Comparison of ENCODE assay signal across 9 cellular contexts in the genomic region with DNA sequence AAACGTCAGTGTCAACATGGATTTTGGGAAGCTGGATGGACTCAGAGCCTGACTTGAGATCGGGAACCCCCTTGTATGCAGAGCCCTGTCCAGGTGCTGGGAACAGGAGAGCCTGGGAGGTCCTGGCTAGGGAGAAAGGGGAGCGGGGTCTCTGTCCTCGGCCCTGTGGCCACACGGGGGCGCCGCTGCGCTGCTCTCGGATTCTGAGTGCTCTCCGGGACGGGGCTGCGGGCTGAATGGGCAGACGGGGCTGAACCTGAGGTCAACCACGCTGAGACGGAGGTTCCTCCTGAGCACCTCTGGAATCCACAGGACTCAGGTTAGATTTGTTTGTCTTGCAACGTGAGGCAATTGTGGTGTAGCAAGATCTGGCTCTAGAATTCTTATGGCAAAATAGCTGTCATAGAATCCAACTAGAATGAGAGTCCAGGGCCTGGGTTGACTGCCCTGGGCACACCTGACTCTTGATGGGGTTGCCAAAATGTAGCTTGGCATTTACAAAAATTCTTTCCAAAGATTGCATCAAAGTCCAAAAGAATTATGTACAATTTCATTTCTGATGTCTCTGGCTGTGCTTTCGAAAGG. TPM values are rescaled to one million over a fixed set of nuclear protein-coding genes. Genes with fewer than 3 reads are reported as not detected.
A peak's percentile ranks its signal among the peaks of the same experiment; 100 is the strongest.
DNase-seq lines count a peak whose midpoint lies in the region; ATAC-seq and TF ChIP-seq lines count a peak whose summit lies in the region.
"Had no signal": no experiment of that assay in that cellular context is flagged by ENCODE, and none has a peak within 500 bp of the region (broad histone marks: within the 10 kb centered on the region; RNA-seq: fewer than 3 reads in every experiment).

No MANE protein-coding gene starts in this region.

- no TSS peak for BruUV-seq in Panc1 (replicated peaks; lab: Mats Ljungman, UMichigan)

- H3K4me3 Mint-ChIP-seq in activated T-helper 17 cell treated with anti-CD3 and anti-CD28 coated beads, Interleukin-2, amount 50 U/mL, for 72 hours, result no peak overlapping the region

- ATAC-seq in Panc1 (peak; percentile 93), HG02798 (IDR thresholded peaks at IDR 0.05; ENCODE audit: poor library complexity, unreplicated experiment) (no peak)
- peak; percentile 93 for ATAC-seq in activated T-helper 17 cell treated with anti-CD3 and anti-CD28 coated beads, Interleukin-2, amount 50 U/mL, for 72 hours (replicated peaks)

- H3K4me3 ChIP-seq in Panc1 (ENCODE audit: low read depth in 2 of 2, low read length in 2 of 2) (no peak overlapping the region), left ventricle myocardium inferior (no peak overlapping the region)

- H3K27ac Mint-ChIP-seq in activated T-helper 17 cell treated with anti-CD3 and anti-CD28 coated beads, Interleukin-2, amount 50 U/mL, for 72 hours, result no peak overlapping the region

- H3K36me3 ChIP-seq in Panc1 (ENCODE audit: control insufficient read depth, insufficient read depth, low read length) (no peaks in the 10 kb centered on the region), left ventricle myocardium inferior (no peaks in the 10 kb centered on the region)

- H3K27me3 ChIP-seq in Panc1 (ENCODE audit: control insufficient read depth, insufficient read depth, low read length), result peaks cover 11% of the 10 kb centered on the region
- peaks cover 13% of the 10 kb centered on the region for H3K27me3 ChIP-seq in left ventricle myocardium inferior (ENCODE audit: low read depth)

- peaks cover 16% of the 10 kb centered on the region for H3K27me3 Mint-ChIP-seq in activated T-helper 17 cell treated with anti-CD3 and anti-CD28 coated beads, Interleukin-2, amount 50 U/mL, for 72 hours

- CTCF ChIA-PET in Panc1 (lab: Charles Lee), result interaction anchor here (0.5 to 0.7 kb wide), 3 partner anchors 48 to 116 kb away, joined by 3 to 9 read pairs (median 7); no protein-coding TSS in a partner anchor

- peak; percentile 84 for TF ChIP-seq CTCF in Panc1 (IDR thresholded peaks at IDR 0.05)
- TF ChIP-seq CTCF in left ventricle myocardium inferior (IDR thresholded peaks at IDR 0.05; ENCODE audit: borderline replicate concordance), result peak; percentile 67

- in situ Hi-C loops in Panc1 (cut with HindIII; ENCODE audit: low pct_unique_long_range_greater_than_20kb, low sequenced_read_pairs), result no loop called here

- H3K27ac ChIP-seq in Panc1 (ENCODE audit: low read length) (no peak overlapping the region), left ventricle myocardium inferior (replicated peaks) (no peak overlapping the region)

- no peaks in the 10 kb centered on the region for H3K9me3 ChIP-seq in Panc1 (ENCODE audit: control insufficient read depth, insufficient read depth, low read depth, low read length)
- no peaks in the 10 kb centered on the region for H3K9me3 ChIP-seq in left ventricle myocardium inferior (replicated peaks)

- no peaks in the 10 kb centered on the region for H3K4me1 Mint-ChIP-seq in activated T-helper 17 cell treated with anti-CD3 and anti-CD28 coated beads, Interleukin-2, amount 50 U/mL, for 72 hours

- H3K4me1 ChIP-seq in Panc1 (ENCODE audit: control insufficient read depth, insufficient read depth, low read length) (no peaks in the 10 kb centered on the region), left ventricle myocardium inferior (no peaks in the 10 kb centered on the region)

- H3K36me3 Mint-ChIP-seq in activated T-helper 17 cell treated with anti-CD3 and anti-CD28 coated beads, Interleukin-2, amount 50 U/mL, for 72 hours (ENCODE audit: low read depth), result no peaks in the 10 kb centered on the region

- intact Hi-C loops in Panc1 (cut with micrococcal nuclease; ENCODE audit: unreplicated experiment), result loop anchor here (5.0 kb wide), 1 partner anchor 50 kb away; no protein-coding TSS in a partner anchor
- intact Hi-C loops in left ventricle myocardium inferior (cut with micrococcal nuclease), result no loop called here

- POLR2A ChIA-PET in Panc1 (lab: Charles Lee), result no interaction called here

- DNase-seq in NCI-H345 (lab: John Stamatoyannopoulos, UW), result peak; percentile 22
- no peak for DNase-seq in NCI-H345 treated with DMSO at 0.1 percent for 48 hours (lab: John Stamatoyannopoulos, UW; ENCODE audit: unreplicated experiment)
- no peak for DNase-seq in Panc1 (ENCODE audit: low read depth, low spot score)
- peak; percentile 33 for DNase-seq in left ventricle myocardium inferior
- DNase-seq in stimulated activated CD4-positive, alpha-beta T cell treated with anti-CD3 and anti-CD28 coated beads, Interleukin-1b, Interleukin-23, amount 100 ng/mL, for 48 hours, result peak; percentile 72
- DNase-seq in NCI-H2029 (lab: John Stamatoyannopoulos, UW), result no peak

- H3K9me3 Mint-ChIP-seq in activated T-helper 17 cell treated with anti-CD3 and anti-CD28 coated beads, Interleukin-2, amount 50 U/mL, for 72 hours, result no peaks in the 10 kb centered on the region

RNA-seq across cellular contexts. Expression of a gene that starts 20.6 kb away (rescaled TPM):
- total RNA-seq in Panc1 (2021; ENCODE audit: unreplicated experiment) (7.5 TPM), left ventricle myocardium inferior (29.4 TPM)
- polyA plus RNA-seq in Panc1 (2012; ENCODE audit: insufficient read length), result 18.0 TPM
- total RNA-seq in activated T-helper 17 cell treated with anti-CD3 and anti-CD28 coated beads, Interleukin-2, amount 50 U/mL, for 72 hours, result 100 to 1,000 TPM; 159 to 352 TPM

RNA-seq across cellular contexts. Expression of a gene that starts 21.7 kb away (rescaled TPM):
- total RNA-seq in Panc1 (2021; ENCODE audit: unreplicated experiment) (not detected), left ventricle myocardium inferior (not detected)
- not detected for polyA plus RNA-seq in Panc1 (2012; ENCODE audit: insufficient read length)
- 1 to 10 TPM in 1 of 2 donors, not detected in 1; 2.6 TPM for total RNA-seq in activated T-helper 17 cell treated with anti-CD3 and anti-CD28 coated beads, Interleukin-2, amount 50 U/mL, for 72 hours

RNA-seq across cellular contexts. Expression of a gene that starts 45.7 kb away (rescaled TPM):
- not detected for total RNA-seq in Panc1 (2021; ENCODE audit: unreplicated experiment)
- polyA plus RNA-seq in Panc1 (2012; ENCODE audit: insufficient read length), result not detected
- not detected for total RNA-seq in activated T-helper 17 cell treated with anti-CD3 and anti-CD28 coated beads, Interleukin-2, amount 50 U/mL, for 72 hours
- total RNA-seq in left ventricle myocardium inferior, result 14.7 TPM
- total RNA-seq: dermis microvascular lymphatic vessel endothelial cell had no signal

Comparison
In these comparisons a context has a peak if more than half of its experiments do, and no peak if none do; other contexts are left out.
1. DNase-seq: peak in NCI-H345 (single experiment), left ventricle myocardium inferior (single experiment) and stimulated activated CD4-positive, alpha-beta T cell treated with anti-CD3 and anti-CD28 coated beads, Interleukin-1b, Interleukin-23, amount 100 ng/mL, for 48 hours (single experiment); none in NCI-H345 treated with DMSO at 0.1 percent for 48 hours (single experiment), Panc1 (single experiment) and NCI-H2029 (single experiment).
2. RNA of a gene that starts 45.7 kb away (total RNA-seq): 14.7 TPM in left ventricle myocardium inferior (single experiment); not detected in Panc1 (single experiment) and not detected in activated T-helper 17 cell treated with anti-CD3 and anti-CD28 coated beads, Interleukin-2, amount 50 U/mL, for 72 hours; every median in the first group is over 10 times any median in the second.